26 cellular contexts compared by ENCODE assay signal in genomic region chr17:7119314-7119713, GRCh38. TPM values are rescaled to one million over a fixed set of nuclear protein-coding genes. Genes with fewer than 3 reads are reported as not detected.
DNase-seq lines count a peak whose midpoint lies in the region; ATAC-seq and TF ChIP-seq lines count a peak whose summit lies in the region.
"Had no signal": no experiment of that assay in that cellular context is flagged by ENCODE, and none has a peak within 500 bp of the region (broad histone marks: within the 10 kb centered on the region; RNA-seq: fewer than 3 reads in every experiment).

No MANE protein-coding gene starts in this region.

- H3K27ac ChIP-seq in WERI-Rb-1 = no peak overlapping the region
- H3K27ac ChIP-seq: SK-N-MC had no signal

- no peak overlapping the region for H3K4me3 Mint-ChIP-seq in mesothelial cell of epicardium
- H3K4me3 Mint-ChIP-seq: CD8-positive, alpha-beta T cell had no signal

- H3K4me3 ChIP-seq in WERI-Rb-1 (ENCODE audit: low read depth, low read length) = no peak overlapping the region
- H3K4me3 ChIP-seq: MG63, SK-N-MC had no signal

- H3K36me3 Mint-ChIP-seq in mesothelial cell of epicardium = no peaks in the 10 kb centered on the region
- H3K36me3 Mint-ChIP-seq: CD8-positive, alpha-beta T cell; IgD-negative memory B cell had no signal

- no peaks in the 10 kb centered on the region for H3K27me3 ChIP-seq in WERI-Rb-1 (ENCODE audit: insufficient read depth, low read depth, severe bottlenecking)
- H3K27me3 ChIP-seq: MG63 had no signal

- no peak for TF ChIP-seq CTCF in WERI-Rb-1 (IDR thresholded peaks at IDR 0.05; ENCODE audit: low read depth, low read length)
- TF ChIP-seq CTCF in mesothelial cell of epicardium (IDR thresholded peaks at IDR 0.05; ENCODE audit: unreplicated experiment) = no peak

- peaks cover 5% of the 10 kb centered on the region for H3K27me3 Mint-ChIP-seq in mesothelial cell of epicardium (ENCODE audit: low read depth)

- no peaks in the 10 kb centered on the region for H3K9me3 Mint-ChIP-seq in mesothelial cell of epicardium
- H3K9me3 Mint-ChIP-seq: CD8-positive, alpha-beta T cell; IgD-negative memory B cell had no signal

- no peaks in the 10 kb centered on the region for H3K36me3 ChIP-seq in WERI-Rb-1
- H3K36me3 ChIP-seq: BE2C, MG63 had no signal

- ATAC-seq in HG02588 (IDR thresholded peaks at IDR 0.05; ENCODE audit: unreplicated experiment) (no peak), GM18861 (IDR thresholded peaks at IDR 0.05; ENCODE audit: unreplicated experiment) (no peak)
- ATAC-seq: CD8-positive, alpha-beta T cell had no signal

- peak; percentile 55 for DNase-seq in activated effector memory CD4-positive, alpha-beta T cell treated with anti-CD3 and anti-CD28 coated beads, Interleukin-2, amount 50 U/mL, for 16 hours
- no peak for DNase-seq in activated effector memory CD4-positive, alpha-beta T cell treated with Interleukin-2 at 50 U/mL for 16 hours
- DNase-seq in WERI-Rb-1 (peak; percentile 48), mesenteric fat pad (ENCODE audit: low spot score) (peak; percentile 77), mesothelial cell of epicardium (ENCODE audit: low spot score in 2 of 2, unreplicated experiment in 2 of 2) (no peak), DMS153 (lab: John Stamatoyannopoulos, UW) (no peak)
- DNase-seq: 8988T; BE2C; Calu3; CD8-positive, alpha-beta T cell; HCEC 1CT; Kasumi-1; MG63; NCI-H1092 treated with DMSO at 0.1 percent for 48 hours; NCI-H146; NCI-H2029 treated with DMSO at 0.1 percent for 48 hours; NCI-H2171 treated with DMSO at 0.1 percent for 48 hours; NCI-H446 treated with DMSO at 0.1 percent for 48 hours; NCI-H69; NK-92 treated with Interleukin-12 subunit alpha and Interleukin-12 subunit beta, amount 100 ng/mL, for 24 hours; Right ventricle myocardium superior had no signal

- H3K4me1 Mint-ChIP-seq in mesothelial cell of epicardium = peaks cover 18% of the 10 kb centered on the region

- H3K27ac Mint-ChIP-seq in mesothelial cell of epicardium = no peak overlapping the region
- H3K27ac Mint-ChIP-seq: CD8-positive, alpha-beta T cell had no signal

- H3K9me3 ChIP-seq in WERI-Rb-1 (ENCODE audit: severe bottlenecking) = no peaks in the 10 kb centered on the region
- H3K9me3 ChIP-seq: BE2C, MG63 had no signal

RNA-seq across cellular contexts. Expression of gene ASGR2, which starts 4.7 kb away (rescaled TPM):
- total RNA-seq in mesenteric fat pad (3.3 TPM), mesothelial cell of epicardium (not detected in 3 replicates)
- total RNA-seq: Calu3; CD8-positive, alpha-beta T cell; OCI-LY7 had no signal

RNA-seq across cellular contexts. Expression of gene CLEC10A, which starts 39.3 kb away (rescaled TPM):
- total RNA-seq in mesenteric fat pad (20.6 TPM), mesothelial cell of epicardium (not detected in 3 replicates)
- total RNA-seq: Calu3; CD8-positive, alpha-beta T cell; OCI-LY7 had no signal

RNA-seq across cellular contexts. Expression of gene ASGR1, which starts 59.9 kb away (rescaled TPM):
- total RNA-seq in mesenteric fat pad (2.2 TPM), mesothelial cell of epicardium (15.9 to 19.7 TPM (median 16.5 TPM) in 3 replicates)

Comparison
In these comparisons a context has a peak if more than half of its experiments do, and no peak if none do; other contexts are left out.
1. DNase-seq: peak in activated effector memory CD4-positive, alpha-beta T cell treated with anti-CD3 and anti-CD28 coated beads, Interleukin-2, amount 50 U/mL, for 16 hours (single experiment), WERI-Rb-1 (single experiment) and mesenteric fat pad (single experiment); none in activated effector memory CD4-positive, alpha-beta T cell treated with Interleukin-2 at 50 U/mL for 16 hours (single experiment), mesothelial cell of epicardium (0 of 2) and DMS153 (single experiment).
2. RNA of gene CLEC10A, which starts 39.3 kb away (total RNA-seq): 20.6 TPM in mesenteric fat pad (single experiment); not detected in mesothelial cell of epicardium; every median in the first group is over 10 times any median in the second.